Comparison of ENCODE assay signal across 33 cellular contexts in the genomic region with DNA sequence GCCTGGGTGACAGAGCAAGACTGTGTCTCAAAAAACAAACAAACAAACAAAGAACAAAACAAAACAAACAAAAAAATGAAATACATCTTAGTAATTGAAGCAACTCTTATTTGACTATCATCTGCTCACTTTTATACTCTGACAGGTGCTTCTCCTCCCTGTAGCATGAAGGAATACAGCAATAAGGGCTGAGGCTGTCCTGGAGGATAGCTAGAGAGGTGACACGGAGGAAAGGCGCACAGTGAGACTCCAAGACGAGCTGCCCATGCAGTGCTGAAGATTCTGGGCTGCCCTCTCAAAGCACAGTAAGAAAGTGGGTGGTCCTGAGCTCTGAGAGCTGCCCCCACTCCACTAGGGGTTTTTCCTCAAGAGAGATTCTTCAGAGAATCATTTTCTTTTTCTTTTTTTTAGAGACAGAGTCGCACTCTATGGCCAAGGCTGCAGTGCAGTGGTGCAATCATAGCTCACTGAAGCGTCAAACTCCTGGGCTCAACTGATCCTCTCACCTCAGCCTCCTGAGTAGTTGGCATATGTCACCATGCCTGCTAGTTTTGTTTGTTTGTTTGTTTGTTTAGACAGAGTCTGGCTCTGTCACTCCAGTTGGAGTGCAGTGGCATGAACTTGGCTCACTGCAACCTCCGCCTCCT.
"Had no signal": no experiment of that assay in that cellular context is flagged by ENCODE, and none has a peak within 500 bp of the region (broad histone marks: within the 10 kb centered on the region; RNA-seq: fewer than 3 reads in every experiment).

No MANE protein-coding gene starts in this region.

- H3K9me3 ChIP-seq: adrenal gland, ascending aorta, body of pancreas, breast epithelium had no signal

- ATAC-seq: activated naive CD4-positive, alpha-beta T cell treated with anti-CD3 and anti-CD28 coated beads, Interleukin-2, amount 50 U/mL, for 72 hours; activated naive CD8-positive, alpha-beta T cell treated with anti-CD3 and anti-CD28 coated beads, Interleukin-2, amount 50 U/mL, for 24 hours; activated T-cell treated with anti-CD3 and anti-CD28 coated beads, Interleukin-2, amount 50 U/mL, for 4 hours; activated T-cell treated with anti-CD3 and anti-CD28 coated beads, Interleukin-2, amount 50 U/mL, for 72 hours; activated T-helper 17 cell treated with anti-CD3 and anti-CD28 coated beads, Interleukin-2, amount 50 U/mL, for 72 hours; body of pancreas had no signal

- H3K27me3 ChIP-seq: adrenal gland, ascending aorta, body of pancreas, brain microvascular endothelial cell, breast epithelium, cardiac muscle cell had no signal

- H3K36me3 ChIP-seq: adrenal gland, ascending aorta, brain microvascular endothelial cell, breast epithelium, cardiac muscle cell had no signal

- H3K27ac ChIP-seq: adrenal gland, ascending aorta, body of pancreas, brain microvascular endothelial cell, breast epithelium, cardiac muscle cell had no signal

- H3K4me3 ChIP-seq: adrenal gland, ascending aorta, body of pancreas, breast epithelium, cardiac muscle cell had no signal

- DNase-seq: activated effector memory CD4-positive, alpha-beta T cell treated with anti-CD3 and anti-CD28 coated beads, Interleukin-2, amount 50 U/mL, for 16 hours; activated effector memory CD4-positive, alpha-beta T cell treated with Interleukin-2 at 50 U/mL for 16 hours; activated gamma-delta T cell; activated gamma-delta T cell treated with Interleukin-2 at 50 U/mL for 16 hours; activated naive CD4-positive, alpha-beta T cell treated with anti-CD3 and anti-CD28 coated beads for 36 hours; activated naive CD4-positive, alpha-beta T cell treated with anti-CD3 and anti-CD28 coated beads, Interleukin-2, amount 10 ng/mL, durations not matched to agents 7 days and 5 days; activated naive CD4-positive, alpha-beta T cell treated with anti-CD3 and anti-CD28 coated beads, Interleukin-2, amount 50 U/mL, for 16 hours; activated naive CD4-positive, alpha-beta T cell treated with Interleukin-2 at 50 U/mL for 16 hours; activated naive CD8-positive, alpha-beta T cell treated with anti-CD3 and anti-CD28 coated beads for 36 hours; activated naive CD8-positive, alpha-beta T cell treated with anti-CD3 and anti-CD28 coated beads, Interleukin-2, amount 10 ng/mL, durations not matched to agents 7 days and 5 days; activated naive CD8-positive, alpha-beta T cell treated with anti-CD3 and anti-CD28 coated beads, Interleukin-2, amount 50 U/mL, for 24 hours; activated T-cell treated with anti-CD3 and anti-CD28 coated beads, Interleukin-2, amount 50 U/mL, for 24 hours; activated T-cell treated with anti-CD3 and anti-CD28 coated beads, Interleukin-2, amount 50 U/mL, for 4 hours; activated T-cell treated with anti-CD3 and anti-CD28 coated beads, Interleukin-2, amount 50 U/mL, for 48 hours; activated T-cell treated with anti-CD3 and anti-CD28 coated beads, Interleukin-2, amount 50 U/mL, for 72 hours; adrenal gland; amniotic stem cell; amygdala; anterior cingulate cortex; aorta; body of pancreas; brain microvascular endothelial cell; caudate nucleus; central memory CD4-positive, alpha-beta T cell; cerebellar nuclear complex had no signal

- FAIRE-seq: astrocyte, bronchial epithelial cell, colon had no signal

- H3K4me1 ChIP-seq: adrenal gland, ascending aorta, body of pancreas, breast epithelium had no signal
